In the genomic region with DNA sequence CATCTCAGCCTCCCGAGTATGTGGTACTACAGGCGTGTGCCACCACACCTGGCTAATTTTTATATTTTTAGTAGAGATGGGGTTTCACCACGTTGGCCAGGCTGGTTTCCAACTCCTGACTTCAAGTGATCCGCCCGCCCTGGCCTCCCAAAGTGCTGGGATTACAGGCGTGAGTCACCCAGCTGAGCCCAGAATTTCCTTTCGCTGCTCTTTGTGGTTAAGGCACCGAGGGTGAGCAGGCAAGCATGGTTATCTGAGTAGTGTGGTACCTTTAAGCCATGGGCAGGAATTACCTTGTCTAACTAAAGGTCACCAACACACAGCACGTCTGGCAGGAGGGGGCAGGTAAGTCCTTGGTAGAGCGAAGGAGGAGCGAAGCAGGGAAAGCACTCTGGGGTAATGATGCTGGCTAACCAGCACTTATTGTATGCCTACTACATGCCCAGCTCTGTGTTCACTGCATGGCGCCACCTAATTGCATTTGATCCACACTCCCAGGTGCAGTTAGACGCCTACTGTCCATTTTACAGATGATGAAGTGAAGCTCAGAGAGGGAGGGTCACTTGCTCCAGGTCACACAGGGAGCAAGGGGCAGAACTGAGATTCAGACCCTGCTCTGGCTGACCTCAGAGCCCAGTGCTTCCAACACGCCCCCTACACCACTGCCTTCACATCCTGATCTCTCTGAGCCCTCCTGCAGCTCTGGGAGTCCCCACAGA, we compare ENCODE assay signal across 8 cellular contexts. TPM values are rescaled to one million over a fixed set of nuclear protein-coding genes. Genes with fewer than 3 reads are reported as not detected.
DNase-seq lines count a peak whose midpoint lies in the region; ATAC-seq and TF ChIP-seq lines count a peak whose summit lies in the region.
"Had no signal": no experiment of that assay in that cellular context is flagged by ENCODE, and none has a peak within 500 bp of the region (broad histone marks: within the 10 kb centered on the region; RNA-seq: fewer than 3 reads in every experiment).

No MANE protein-coding gene starts in this region.

- CTCF ChIA-PET in HCT116 (lab: Charles Lee) = interaction anchor here (0.8 to 1.2 kb wide), 2 partner anchors 7 to 40 kb away, joined by 3 read pairs; no protein-coding TSS in a partner anchor

- H3K4me3 ChIP-seq in HCT116 (replicated peaks in 1 of 2; ENCODE audit: low read depth in 1 of 2, low read length in 2 of 2) (peak overlapping the region in 1 of 2 experiments; percentile 15; a peak in 2 of 4 replicates), RWPE2 (ENCODE audit: severe bottlenecking) (no peak overlapping the region), fibroblast of lung (replicated peaks in 1 of 4; ENCODE audit: control extremely low read depth in 1 of 4, insufficient read depth in 1 of 4, low read depth in 3 of 4, low read length in 4 of 4) (peak overlapping the region in 1 of 4 experiments; percentile 0)

- H3K36me3 Mint-ChIP-seq in stimulated activated effector memory CD8-positive, alpha-beta T cell treated with anti-CD3 and anti-CD28 coated beads, Interleukin-12 subunit alpha, Interleukin-12 subunit beta, amount 100 ng/mL, for 72 hours = peaks cover 5% of the 10 kb centered on the region

- H3K27me3 ChIP-seq in HCT116 (ENCODE audit: insufficient read depth, low read length) (no peaks in the 10 kb centered on the region), RWPE2 (ENCODE audit: insufficient read depth, poor library complexity, severe bottlenecking) (no peaks in the 10 kb centered on the region), fibroblast of lung (ENCODE audit: control insufficient read depth, insufficient read depth, low read length) (no peaks in the 10 kb centered on the region)

- RAD21 ChIA-PET in HCT116 (lab: Charles Lee; ENCODE audit: low non-redundant PET in 1 of 2, low total read pairs in 2 of 2, uncharacterized antibody in 2 of 2, unreplicated experiment in 2 of 2) = no interaction called here

- H3K27ac Mint-ChIP-seq in stimulated activated effector memory CD8-positive, alpha-beta T cell treated with anti-CD3 and anti-CD28 coated beads, Interleukin-12 subunit alpha, Interleukin-12 subunit beta, amount 100 ng/mL, for 72 hours = peak overlapping the region; percentile 54

- H3K9me3 ChIP-seq in HCT116 (ENCODE audit: control insufficient read depth in 1 of 2, insufficient read depth in 1 of 2, low read depth in 1 of 2, low read length in 2 of 2) (no peaks in the 10 kb centered on the region), RWPE2 (ENCODE audit: severe bottlenecking) (no peaks in the 10 kb centered on the region), fibroblast of lung (ENCODE audit: control insufficient read depth, insufficient read depth, low read depth, low read length) (no peaks in the 10 kb centered on the region)

- TF ChIP-seq RAD21 in HCT116 (IDR thresholded peaks at IDR 0.05; ENCODE audit: low read depth) = no peak

- intact Hi-C loops in HCT116 (cut with micrococcal nuclease) = loop anchor here (5.0 kb wide), 2 partner anchors 40 to 45 kb away; a partner anchor contains a TSS

- H3K27ac ChIP-seq in HCT116 (ENCODE audit: low read depth, low read length) (peak overlapping the region; percentile 83), RWPE2 (ENCODE audit: poor library complexity, severe bottlenecking) (peak overlapping the region; percentile 98), fibroblast of lung (ENCODE audit: insufficient read depth, low read length) (peak overlapping the region; percentile 64)

- no TSS peak for BruUV-seq in HCT116 (replicated peaks; lab: Mats Ljungman, UMichigan)

- H3K36me3 ChIP-seq in HCT116 (ENCODE audit: control insufficient read depth in 1 of 2, insufficient read depth in 2 of 2, low read length in 2 of 2) = no peaks in the 10 kb centered on the region; a peak in 1 of 4 replicates
- peaks cover 4% of the 10 kb centered on the region; the same call in 1 of the 2 replicates for H3K36me3 ChIP-seq in RWPE2 (ENCODE audit: low read depth)
- H3K36me3 ChIP-seq in fibroblast of lung (ENCODE audit: control insufficient read depth, insufficient read depth, low read length) = no peaks in the 10 kb centered on the region

- peaks cover 23% of the 10 kb centered on the region for H3K79me2 ChIP-seq in HCT116 (ENCODE audit: insufficient read depth, low read length)
- H3K79me2 ChIP-seq in fibroblast of lung (ENCODE audit: control insufficient read depth, insufficient read depth, low read length) = peaks cover 21% of the 10 kb centered on the region

- peak overlapping the region; percentile 99 for H3K9ac ChIP-seq in HCT116 (ENCODE audit: low read length)
- H3K9ac ChIP-seq in fibroblast of lung (ENCODE audit: insufficient read depth, low read length) = no peak overlapping the region

- H3K4me2 ChIP-seq in HCT116 (ENCODE audit: low read length) (peak overlapping the region; percentile 99), fibroblast of lung (ENCODE audit: extremely low read depth, insufficient read depth, low read length) (peak overlapping the region; percentile 72)

- peak; percentile 96 for DNase-seq in HCT116 (ENCODE audit: low read depth, low spot score)
- no peak for DNase-seq in RWPE2 (ENCODE audit: low spot score)
- DNase-seq in fibroblast of lung (ENCODE audit: low read depth in 2 of 2) = peak; percentile 87 to 90
- no peak for DNase-seq in stimulated activated effector memory CD8-positive, alpha-beta T cell treated with anti-CD3 and anti-CD28 coated beads, Interleukin-12 subunit alpha, Interleukin-12 subunit beta, amount 100 ng/mL, for 72 hours (ENCODE audit: low spot score in 2 of 2)
- no peak for DNase-seq in stimulated activated CD4-positive, alpha-beta T cell treated with anti-CD3 and anti-CD28 coated beads, Interleukin-12 subunit alpha, Interleukin-12 subunit beta, amount 100 ng/mL, for 4 hours
- no peak for DNase-seq in activated CD8-positive, alpha-beta memory T cell treated with anti-CD3 and anti-CD28 coated beads, Interleukin-2, amount 50 U/mL, for 4 hours
- no peak for DNase-seq in activated naive CD4-positive, alpha-beta T cell treated with Interleukin-2 at 50 U/mL for 16 hours
- DNase-seq: aorta had no signal

- no peak overlapping the region for H3K4me3 Mint-ChIP-seq in stimulated activated effector memory CD8-positive, alpha-beta T cell treated with anti-CD3 and anti-CD28 coated beads, Interleukin-12 subunit alpha, Interleukin-12 subunit beta, amount 100 ng/mL, for 72 hours

- POLR2A ChIA-PET in HCT116 (lab: Charles Lee) = interaction anchor here (1.0 to 2.4 kb wide), 4 partner anchors 40 to 67 kb away, joined by 4 to 11 read pairs (median 5); a partner anchor contains a TSS

- H2AFZ ChIP-seq in HCT116 (ENCODE audit: low read depth, low read length, poor library complexity, severe bottlenecking) = no peak overlapping the region
- H2AFZ ChIP-seq in fibroblast of lung (ENCODE audit: low read length) = no peak overlapping the region

- peaks cover 46 to 70% of the 10 kb centered on the region in 2 experiments for H3K4me1 ChIP-seq in HCT116 (ENCODE audit: control insufficient read depth in 1 of 2, insufficient read depth in 2 of 2, low read length in 2 of 2)
- H3K4me1 ChIP-seq in RWPE2 (ENCODE audit: insufficient read depth, poor library complexity, severe bottlenecking) = peaks cover 18% of the 10 kb centered on the region
- peaks cover 36% of the 10 kb centered on the region for H3K4me1 ChIP-seq in fibroblast of lung (ENCODE audit: control insufficient read depth, extremely low read depth, insufficient read depth, low read length)

- no peak for TF ChIP-seq POLR2A in HCT116 (IDR thresholded peaks at IDR 0.05; ENCODE audit: borderline replicate concordance, extremely low read depth, insufficient read depth, insufficient read length)

- no peaks in the 10 kb centered on the region for H3K9me2 ChIP-seq in HCT116 (ENCODE audit: insufficient read depth)

- H4K20me1 ChIP-seq in HCT116 (ENCODE audit: insufficient read depth) = no peaks in the 10 kb centered on the region
- no peaks in the 10 kb centered on the region for H4K20me1 ChIP-seq in fibroblast of lung (ENCODE audit: control insufficient read depth, extremely low read depth, insufficient read depth, low read length)

- ATAC-seq in HCT116 (peak; percentile 75), RWPE2 (ENCODE audit: low read depth) (peak; percentile 67)
- ATAC-seq in stimulated activated effector memory CD8-positive, alpha-beta T cell treated with anti-CD3 and anti-CD28 coated beads, Interleukin-12 subunit alpha, Interleukin-12 subunit beta, amount 100 ng/mL, for 72 hours = no peak

- TF ChIP-seq CTCF in HCT116 (IDR thresholded peaks at IDR 0.05 in 2 of 3, conservative IDR thresholded peaks at IDR 0.05 in 1 of 3; ENCODE audit: borderline replicate concordance in 1 of 3, insufficient read depth in 1 of 3, low read depth in 2 of 3, low read length in 2 of 3) (no peak), RWPE2 (IDR thresholded peaks at IDR 0.05; ENCODE audit: poor library complexity, severe bottlenecking) (no peak), fibroblast of lung (conservative IDR thresholded peaks at IDR 0.05 in 1 of 2, IDR thresholded peaks at IDR 0.05 in 1 of 2; ENCODE audit: low read depth in 1 of 2, low read length in 2 of 2) (no peak)

- H3K9me3 Mint-ChIP-seq in stimulated activated effector memory CD8-positive, alpha-beta T cell treated with anti-CD3 and anti-CD28 coated beads, Interleukin-12 subunit alpha, Interleukin-12 subunit beta, amount 100 ng/mL, for 72 hours = no peaks in the 10 kb centered on the region

- peaks cover 24% of the 10 kb centered on the region for H3K4me1 Mint-ChIP-seq in stimulated activated effector memory CD8-positive, alpha-beta T cell treated with anti-CD3 and anti-CD28 coated beads, Interleukin-12 subunit alpha, Interleukin-12 subunit beta, amount 100 ng/mL, for 72 hours

TF ChIP-seq in HCT116, 20 proteins besides CTCF, POLR2A, EP300 and RAD21:
- TF ChIP-seq EGR1 (IDR thresholded peaks at IDR 0.05; ENCODE audit: low read depth) = no peak
- peak; percentile 95 for TF ChIP-seq TCF7L2 (IDR thresholded peaks at IDR 0.05; ENCODE audit: borderline replicate concordance, extremely low read depth, insufficient read depth, insufficient read length)
- TF ChIP-seq FOSL1 (IDR thresholded peaks at IDR 0.05; ENCODE audit: low read depth) = no peak
- peak; percentile 16; the same call in 1 of the 2 replicates for TF ChIP-seq POLR2AphosphoS5 (IDR thresholded peaks at IDR 0.05; ENCODE audit: low read depth, low read length)

RNA-seq across cellular contexts. Expression of a gene that starts 45.7 kb away (rescaled TPM):
- total RNA-seq in HCT116 (2021; ENCODE audit: unreplicated experiment) = 244 TPM
- 229 and 253 TPM in 2 replicates for polyA plus RNA-seq in HCT116 (2012)
- 105 and 131 TPM in 2 replicates for total RNA-seq in fibroblast of lung
- 32.9 and 35.4 TPM in 2 replicates for polyA plus RNA-seq in fibroblast of lung
- 104 and 109 TPM in 2 replicates for polyA plus RNA-seq in fibroblast of lung (2012)
- polyA minus RNA-seq in fibroblast of lung (ENCODE audit: low replicate concordance) = 188 and 198 TPM in 2 replicates

RNA-seq across cellular contexts. Expression of a gene that starts 56.4 kb away (rescaled TPM):
- 31.4 TPM for total RNA-seq in HCT116 (2021; ENCODE audit: unreplicated experiment)
- polyA plus RNA-seq in HCT116 (2012) = 19.2 and 28.2 TPM in 2 replicates
- 12.1 and 15.4 TPM in 2 replicates for total RNA-seq in fibroblast of lung
- 12.8 and 26.1 TPM in 2 replicates for polyA plus RNA-seq in fibroblast of lung
- polyA plus RNA-seq in fibroblast of lung (2012) = 16.0 and 29.1 TPM in 2 replicates
- 5.0 and 6.3 TPM in 2 replicates for polyA minus RNA-seq in fibroblast of lung (ENCODE audit: low replicate concordance)

Comparison
In these comparisons a context has a peak if more than half of its experiments do, and no peak if none do; other contexts are left out.
1. DNase-seq: peak in HCT116 (single experiment) and fibroblast of lung (2 of 2); none in RWPE2 (single experiment), stimulated activated effector memory CD8-positive, alpha-beta T cell treated with anti-CD3 and anti-CD28 coated beads, Interleukin-12 subunit alpha, Interleukin-12 subunit beta, amount 100 ng/mL, for 72 hours (0 of 2), stimulated activated CD4-positive, alpha-beta T cell treated with anti-CD3 and anti-CD28 coated beads, Interleukin-12 subunit alpha, Interleukin-12 subunit beta, amount 100 ng/mL, for 4 hours (single experiment), activated CD8-positive, alpha-beta memory T cell treated with anti-CD3 and anti-CD28 coated beads, Interleukin-2, amount 50 U/mL, for 4 hours (single experiment) and activated naive CD4-positive, alpha-beta T cell treated with Interleukin-2 at 50 U/mL for 16 hours (single experiment).
2. Peak in every context shown above with its lines, with median percentiles within 50 percentile points of each other: H3K27ac ChIP-seq.